ENCODE assay signal across 29 cellular contexts in the genomic region with DNA sequence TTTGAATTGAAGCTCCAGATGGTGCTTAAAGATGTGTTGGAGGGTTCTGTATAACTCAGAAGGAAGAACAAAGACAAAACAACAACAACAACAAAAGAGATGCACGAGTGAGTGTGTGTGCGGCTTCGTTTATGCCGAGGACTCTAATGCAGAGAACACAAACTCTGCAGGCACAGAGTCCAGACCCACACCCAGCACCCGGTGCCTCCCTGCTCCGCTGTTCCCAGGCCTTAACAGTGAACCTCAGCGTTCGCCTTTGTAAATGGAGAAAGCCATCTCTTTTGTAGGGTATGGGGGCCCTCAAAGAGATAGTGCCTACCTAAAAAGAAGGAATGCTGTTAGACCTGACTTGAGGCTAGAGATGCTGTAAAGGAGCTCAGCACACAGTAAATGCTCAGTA.
"Had no signal": no experiment of that assay in that cellular context is flagged by ENCODE, and none has a peak within 500 bp of the region (broad histone marks: within the 10 kb centered on the region; RNA-seq: fewer than 3 reads in every experiment).

No MANE protein-coding gene starts in this region.

- H3K27ac Mint-ChIP-seq: memory B cell; mesothelial cell of epicardium; naive B cell; natural killer cell treated with Interleukin-12 subunit alpha and Interleukin-12 subunit beta and Interleukin-15 and Interleukin-18, amount 100 ng/mL, for 72 hours; stimulated activated memory B cell treated with anti-CD40 and anti-IgM and Interleukin-4, amounts not matched to agents 10 μg/mL and 1 μg/mL and 100 μg/mL, for 72 hours had no signal

- H3K27me3 ChIP-seq: ovary, sigmoid colon, tibial nerve, uterus had no signal

- H3K9me3 Mint-ChIP-seq: memory B cell; mesothelial cell of epicardium; natural killer cell treated with Interleukin-12 subunit alpha and Interleukin-12 subunit beta and Interleukin-15 and Interleukin-18, amount 100 ng/mL, for 72 hours; neural crest cell; stimulated activated memory B cell treated with anti-CD40 and anti-IgM and Interleukin-4, amounts not matched to agents 10 μg/mL and 1 μg/mL and 100 μg/mL, for 72 hours had no signal

- ATAC-seq: heart right ventricle; mucosa of descending colon; natural killer cell treated with Interleukin-12 subunit alpha and Interleukin-12 subunit beta and Interleukin-15 and Interleukin-18, amount 100 ng/mL, for 72 hours; psoas muscle; right cardiac atrium; stimulated activated memory B cell treated with anti-CD40 and anti-IgM and Interleukin-4, amounts not matched to agents 10 μg/mL and 1 μg/mL and 100 μg/mL, for 72 hours; stimulated activated naive CD8-positive, alpha-beta T cell treated with anti-CD3 and anti-CD28 coated beads, Interleukin-15, Interleukin-2, amounts not matched to agents 100 U/mL and 50 U/mL, for 24 hours had no signal

- H3K36me3 Mint-ChIP-seq: memory B cell; mesothelial cell of epicardium; naive B cell; natural killer cell treated with Interleukin-12 subunit alpha and Interleukin-12 subunit beta and Interleukin-15 and Interleukin-18, amount 100 ng/mL, for 72 hours; stimulated activated memory B cell treated with anti-CD40 and anti-IgM and Interleukin-4, amounts not matched to agents 10 μg/mL and 1 μg/mL and 100 μg/mL, for 72 hours had no signal

- H3K9me3 ChIP-seq: esophagus squamous epithelium, heart right ventricle, mucosa of descending colon, ovary, psoas muscle, sigmoid colon, thoracic aorta, tibial nerve, upper lobe of left lung, uterus had no signal

- H3K4me3 Mint-ChIP-seq: memory B cell; mesothelial cell of epicardium; naive B cell; natural killer cell treated with Interleukin-12 subunit alpha and Interleukin-12 subunit beta and Interleukin-15 and Interleukin-18, amount 100 ng/mL, for 72 hours; neural crest cell; stimulated activated memory B cell treated with anti-CD40 and anti-IgM and Interleukin-4, amounts not matched to agents 10 μg/mL and 1 μg/mL and 100 μg/mL, for 72 hours had no signal

- H3K36me3 ChIP-seq: esophagus squamous epithelium, heart right ventricle, ovary, sigmoid colon, thoracic aorta, tibial nerve, upper lobe of left lung, uterus had no signal

- DNase-seq: dermis blood vessel endothelial cell; effector memory CD4-positive, alpha-beta T cell; erythroblast; esophagus squamous epithelium; foreskin melanocyte; heart right ventricle; hippocampal formation; kidney glomerular epithelial cell; naive B cell; nucleus accumbens; ovary; psoas muscle; stimulated activated CD4-positive, alpha-beta T cell treated with anti-CD3 and anti-CD28 coated beads, Interleukin-4, amount 100 ng/mL, for 24 hours; stimulated activated naive CD8-positive, alpha-beta T cell treated with anti-CD3 and anti-CD28 coated beads, Interleukin-15, Interleukin-2, amounts not matched to agents 100 U/mL and 50 U/mL, for 24 hours; substantia nigra; uterus had no signal

- H3K4me3 ChIP-seq: coronary artery, esophagus squamous epithelium, heart right ventricle, lung, mucosa of descending colon, ovary, psoas muscle, sigmoid colon, thoracic aorta, tibial nerve, upper lobe of left lung, uterus had no signal

- H3K4me1 Mint-ChIP-seq: mesothelial cell of epicardium had no signal

- H3K27ac ChIP-seq: coronary artery, esophagus squamous epithelium, heart right ventricle, ovary, psoas muscle, sigmoid colon, thoracic aorta, tibial nerve, upper lobe of left lung, uterus had no signal

- H3K4me1 ChIP-seq: psoas muscle, sigmoid colon, tibial nerve, uterus had no signal
